ENCODE assay signal across 9 cellular contexts in genomic region chr17:29706045-29706431, GRCh38.
DNase-seq lines count a peak whose midpoint lies in the region; ATAC-seq and TF ChIP-seq lines count a peak whose summit lies in the region.
"Had no signal": no experiment of that assay in that cellular context is flagged by ENCODE, and none has a peak within 500 bp of the region (broad histone marks: within the 10 kb centered on the region; RNA-seq: fewer than 3 reads in every experiment).

No MANE protein-coding gene starts in this region.

- H3K4me1 Mint-ChIP-seq in CD14-positive monocyte = peaks cover 65% of the 10 kb centered on the region
- H3K4me1 Mint-ChIP-seq in IgD-negative memory B cell = peaks cover 35 to 61% (median 40%) of the 10 kb centered on the region in 3 donors
- peaks cover 66% of the 10 kb centered on the region for H3K4me1 Mint-ChIP-seq in activated naive CD8-positive, alpha-beta T cell treated with anti-CD3 and anti-CD28 coated beads, Interleukin-2, amount 50 U/mL, for 24 hours

- intact Hi-C loops in CD14-positive monocyte (cut with micrococcal nuclease) = loop anchor here in 1 of 2 donors (2.0 kb wide), 1 partner anchor 17 kb away; no protein-coding TSS in a partner anchor

- H3K36me3 ChIP-seq in neutrophil = peaks cover 30% of the 10 kb centered on the region

- no peaks in the 10 kb centered on the region for H3K9me3 ChIP-seq in neutrophil

- no peak for DNase-seq in CD14-positive monocyte (ENCODE audit: low spot score)
- no peak for DNase-seq in activated naive CD8-positive, alpha-beta T cell treated with anti-CD3 and anti-CD28 coated beads, Interleukin-2, amount 50 U/mL, for 24 hours
- no peak for DNase-seq in stimulated activated CD4-positive, alpha-beta T cell treated with anti-CD3 and anti-CD28 coated beads, Interleukin-2, amount 100 ng/mL, for 24 hours
- DNase-seq: amniotic stem cell had no signal

- H3K27me3 ChIP-seq in neutrophil = no peaks in the 10 kb centered on the region

- H3K36me3 Mint-ChIP-seq in CD14-positive monocyte (peaks cover 21 to 37% of the 10 kb centered on the region in 2 donors), IgD-negative memory B cell (peaks cover 7% of the 10 kb centered on the region)
- H3K36me3 Mint-ChIP-seq in activated naive CD8-positive, alpha-beta T cell treated with anti-CD3 and anti-CD28 coated beads, Interleukin-2, amount 50 U/mL, for 24 hours (ENCODE audit: low read depth) = peaks cover 13% of the 10 kb centered on the region

- ATAC-seq in activated naive CD8-positive, alpha-beta T cell treated with anti-CD3 and anti-CD28 coated beads, Interleukin-2, amount 50 U/mL, for 24 hours = no peak
- ATAC-seq in GM19452 (IDR thresholded peaks at IDR 0.05; ENCODE audit: unreplicated experiment) = no peak
- ATAC-seq in HG03280 (IDR thresholded peaks at IDR 0.05; ENCODE audit: unreplicated experiment) = no peak
- no peak for ATAC-seq in HG02588 (IDR thresholded peaks at IDR 0.05; ENCODE audit: unreplicated experiment)

- H3K4me3 Mint-ChIP-seq in CD14-positive monocyte (peak overlapping the region; percentile 71 to 87), IgD-negative memory B cell (peak overlapping the region; percentile 81 to 97 (median 93))
- peak overlapping the region; percentile 73 for H3K4me3 Mint-ChIP-seq in activated naive CD8-positive, alpha-beta T cell treated with anti-CD3 and anti-CD28 coated beads, Interleukin-2, amount 50 U/mL, for 24 hours

- TF ChIP-seq CTCF in CD14-positive monocyte (IDR thresholded peaks at IDR 0.05) = no peak
- peak; percentile 36 for TF ChIP-seq CTCF in neutrophil (IDR thresholded peaks at IDR 0.05)

- H3K27me3 Mint-ChIP-seq in CD14-positive monocyte (ENCODE audit: low read depth in 3 of 3) (no peaks in the 10 kb centered on the region), IgD-negative memory B cell (no peaks in the 10 kb centered on the region)
- H3K27me3 Mint-ChIP-seq in activated naive CD8-positive, alpha-beta T cell treated with anti-CD3 and anti-CD28 coated beads, Interleukin-2, amount 50 U/mL, for 24 hours = no peaks in the 10 kb centered on the region

- peak overlapping the region; percentile 48 to 57 for H3K4me3 ChIP-seq in neutrophil (ENCODE audit: low read depth in 1 of 2, low read length in 1 of 2)

- H3K27ac ChIP-seq in neutrophil = peak overlapping the region; percentile 100

- H3K27ac Mint-ChIP-seq in CD14-positive monocyte = peak overlapping the region; percentile 99 to 100 (median 100)
- peak overlapping the region; percentile 99 to 100 (median 99) for H3K27ac Mint-ChIP-seq in IgD-negative memory B cell
- peak overlapping the region; percentile 93 for H3K27ac Mint-ChIP-seq in activated naive CD8-positive, alpha-beta T cell treated with anti-CD3 and anti-CD28 coated beads, Interleukin-2, amount 50 U/mL, for 24 hours

- H3K4me1 ChIP-seq in neutrophil (ENCODE audit: control insufficient read depth in 1 of 2, insufficient read depth in 1 of 2, low read depth in 1 of 2, low read length in 1 of 2) = peaks cover 79 to 81% of the 10 kb centered on the region in 2 experiments

- H3K9me3 Mint-ChIP-seq in CD14-positive monocyte (peaks cover 0 to 3% (median 0%) of the 10 kb centered on the region in 7 donors), IgD-negative memory B cell (peaks cover 0 to 5% (median 0%) of the 10 kb centered on the region in 3 donors)
- no peaks in the 10 kb centered on the region for H3K9me3 Mint-ChIP-seq in activated naive CD8-positive, alpha-beta T cell treated with anti-CD3 and anti-CD28 coated beads, Interleukin-2, amount 50 U/mL, for 24 hours
